Comparison of ENCODE assay signal across 1 cellular context in genomic region chr20:49766979-49767419, GRCh38.
TF ChIP-seq lines count a peak whose summit lies in the region.

No MANE protein-coding gene starts in this region.

TF ChIP-seq in HepG2, 621 proteins besides CTCF, POLR2A, EP300 and RAD21 (continued from another document and continues in another):
- TF ChIP-seq ZXDC (CRISPR knock-in tag; IDR thresholded peaks at IDR 0.05), result peak; percentile 53; the same call in 1 of the 2 replicates
- no peak for TF ChIP-seq ARID5B (CRISPR knock-in tag; IDR thresholded peaks at IDR 0.05)
- no peak for TF ChIP-seq ZBTB33 (CRISPR knock-in tag; IDR thresholded peaks at IDR 0.05)
- TF ChIP-seq ATF7 (IDR thresholded peaks at IDR 0.05), result no peak
- no peak for TF ChIP-seq ATF7 (CRISPR knock-in tag; IDR thresholded peaks at IDR 0.05)
- TF ChIP-seq CEBPB (IDR thresholded peaks at IDR 0.05; ENCODE audit: borderline replicate concordance, low read depth, low read length), result no peak
- TF ChIP-seq ZFAT (CRISPR knock-in tag; conservative IDR thresholded peaks at IDR 0.05), result no peak
- TF ChIP-seq ZNF382 (CRISPR knock-in tag; IDR thresholded peaks at IDR 0.05; ENCODE audit: borderline replicate concordance), result no peak
- TF ChIP-seq KAT2B (IDR thresholded peaks at IDR 0.05; ENCODE audit: borderline replicate concordance, low read depth, low read length), result no peak
- no peak for TF ChIP-seq ZNF407 (CRISPR knock-in tag; IDR thresholded peaks at IDR 0.05; ENCODE audit: not compliant biosample characterization)
- no peak for TF ChIP-seq PHB2 (IDR thresholded peaks at IDR 0.05; ENCODE audit: partially characterized antibody)
- TF ChIP-seq ZNF580 (CRISPR knock-in tag; IDR thresholded peaks at IDR 0.05; ENCODE audit: borderline replicate concordance, low read depth), result no peak
- TF ChIP-seq BHLHE40 (IDR thresholded peaks at IDR 0.05; ENCODE audit: low read length), result no peak
- no peak for TF ChIP-seq NRL (CRISPR knock-in tag; IDR thresholded peaks at IDR 0.05; ENCODE audit: borderline replicate concordance)
- no peak for TF ChIP-seq ZSCAN29 (CRISPR knock-in tag; conservative IDR thresholded peaks at IDR 0.05)
- no peak for TF ChIP-seq SALL1 (CRISPR knock-in tag; IDR thresholded peaks at IDR 0.05)
- TF ChIP-seq ZNF619 (CRISPR knock-in tag; IDR thresholded peaks at IDR 0.05), result no peak
- no peak for TF ChIP-seq ZSCAN30 (CRISPR knock-in tag; IDR thresholded peaks at IDR 0.05)
- no peak for TF ChIP-seq ESRRA (CRISPR knock-in tag; IDR thresholded peaks at IDR 0.05; ENCODE audit: low read depth)
- TF ChIP-seq ZFX (CRISPR knock-in tag; IDR thresholded peaks at IDR 0.05; ENCODE audit: low read depth), result peak; percentile 34; the same call in 1 of the 2 replicates
- TF ChIP-seq ZNF547 (CRISPR knock-in tag; IDR thresholded peaks at IDR 0.05), result 0 out of 2 replicates have a peak, but pooled peaks have one; percentile 48
- 0 out of 2 replicates have a peak, but pooled peaks have one; percentile 6 for TF ChIP-seq ELF4 (CRISPR knock-in tag; IDR thresholded peaks at IDR 0.05; ENCODE audit: borderline replicate concordance)
- TF ChIP-seq ZNF766 (CRISPR knock-in tag; IDR thresholded peaks at IDR 0.05; ENCODE audit: borderline replicate concordance), result no peak
- TF ChIP-seq HNRNPLL (IDR thresholded peaks at IDR 0.05; ENCODE audit: low read depth, low read length, poor library complexity, severe bottlenecking), result no peak
- TF ChIP-seq HNRNPK (IDR thresholded peaks at IDR 0.05; ENCODE audit: low read depth, low read length, poor library complexity, severe bottlenecking), result no peak
- TF ChIP-seq ZBTB8A (CRISPR knock-in tag; IDR thresholded peaks at IDR 0.05; ENCODE audit: borderline replicate concordance, low read depth), result no peak
- TF ChIP-seq TSC22D2 (CRISPR knock-in tag; IDR thresholded peaks at IDR 0.05; ENCODE audit: borderline replicate concordance), result no peak
- 0 out of 2 replicates have a peak, but pooled peaks have one; percentile 38 for TF ChIP-seq MTERF4 (CRISPR knock-in tag; IDR thresholded peaks at IDR 0.05)
- no peak for TF ChIP-seq ZNF768 (CRISPR knock-in tag; IDR thresholded peaks at IDR 0.05)
